ENCODE assay signal across 7 cellular contexts in genomic region chr9:21692390-21692789, GRCh38.
"Had no signal": no experiment of that assay in that cellular context is flagged by ENCODE, and none has a peak within 500 bp of the region (broad histone marks: within the 10 kb centered on the region; RNA-seq: fewer than 3 reads in every experiment).

No MANE protein-coding gene starts in this region.

- H3K4me2 ChIP-seq: KMS-11 had no signal

- H3K27ac ChIP-seq: KMS-11 had no signal

- H3K4me3 Mint-ChIP-seq: IgD-negative memory B cell had no signal

- H3K4me3 ChIP-seq: HAP-1 had no signal

- H3K4me1 ChIP-seq: HAP-1 had no signal

- H3K36me3 ChIP-seq: HAP-1 had no signal

- H3K9ac ChIP-seq: KMS-11 had no signal

- H3K27ac Mint-ChIP-seq: IgD-negative memory B cell had no signal

- ATAC-seq: HepG2 had no signal

- DNase-seq: GOT3, H7, KBM-7 had no signal

- H3K9me3 ChIP-seq: HAP-1 had no signal

- H3K36me3 Mint-ChIP-seq: IgD-negative memory B cell had no signal

- H3K4me1 Mint-ChIP-seq: IgD-negative memory B cell had no signal
